35 cellular contexts compared by ENCODE assay signal in genomic region chr12:123782997-123783792, GRCh38. TPM values are rescaled to one million over a fixed set of nuclear protein-coding genes. Genes with fewer than 3 reads are reported as not detected.
"Had no signal": no experiment of that assay in that cellular context is flagged by ENCODE, and none has a peak within 500 bp of the region (broad histone marks: within the 10 kb centered on the region; RNA-seq: fewer than 3 reads in every experiment).

No MANE protein-coding gene starts in this region.

- H3K4me2 ChIP-seq: KMS-11 had no signal

- H3K27ac ChIP-seq: KMS-11 had no signal

- H3K4me3 ChIP-seq: MG63 had no signal

- DNase-seq: Karpas-422, Kasumi-1, MG63, MM.1S, MV-4-11, NCI-H1048, NCI-H1092, NCI-H1092 treated with DMSO at 0.1 percent for 48 hours, NCI-H1105, NCI-H1105 treated with DMSO at 0.1 percent for 48 hours, NCI-H1417, NCI-H1417 treated with DMSO at 0.1 percent for 48 hours, NCI-H1436, NCI-H1436 treated with DMSO at 0.1 percent for 48 hours, NCI-H146, NCI-H1694, NCI-H1694 treated with DMSO at 0.1 percent for 48 hours, NCI-H187, NCI-H187 treated with DMSO at 0.1 percent for 48 hours, NCI-H1930, NCI-H2029, NCI-H2029 treated with DMSO at 0.1 percent for 48 hours, NCI-H2081, NCI-H2081 treated with DMSO at 0.1 percent for 48 hours, NCI-H2107, NCI-H2171, NCI-H2171 treated with DMSO at 0.1 percent for 48 hours, NCI-H2227 treated with DMSO at 0.1 percent for 48 hours, NCI-H226, NCI-H345, NCI-H446, NCI-H446 treated with DMSO at 0.1 percent for 48 hours, NCI-H510A had no signal

- H3K36me3 ChIP-seq: MG63 had no signal

- H3K9me3 ChIP-seq: MG63 had no signal

- H3K27me3 ChIP-seq: MG63 had no signal

- H3K9ac ChIP-seq: KMS-11 had no signal

RNA-seq across cellular contexts. Expression of gene DNAH10, which starts 21.1 kb away (rescaled TPM):
- total RNA-seq: M059J had no signal
